Comparison of ENCODE assay signal across 20 cellular contexts in the genomic region with DNA sequence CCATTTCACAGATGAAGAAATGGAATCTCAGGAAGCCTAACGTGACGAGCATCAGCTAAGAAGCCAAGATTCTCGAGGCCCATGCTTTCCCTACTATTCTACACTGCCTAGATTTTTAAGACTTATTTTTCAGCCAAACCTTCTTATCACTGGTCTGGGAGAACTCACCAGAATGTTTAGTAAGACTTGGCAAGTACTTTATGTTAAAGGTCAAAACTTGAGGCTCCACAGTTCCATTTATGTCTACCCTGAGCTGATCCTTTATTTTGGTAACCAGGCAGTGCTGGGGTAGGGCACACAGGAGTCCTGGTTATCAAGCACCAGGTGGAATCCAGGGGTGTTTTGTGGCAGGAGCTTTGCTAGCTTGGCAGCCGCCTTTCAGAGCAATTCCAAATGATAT. TPM values are rescaled to one million over a fixed set of nuclear protein-coding genes. Genes with fewer than 3 reads are reported as not detected.
DNase-seq lines count a peak whose midpoint lies in the region; ATAC-seq and TF ChIP-seq lines count a peak whose summit lies in the region.
"Had no signal": no experiment of that assay in that cellular context is flagged by ENCODE, and none has a peak within 500 bp of the region (broad histone marks: within the 10 kb centered on the region; RNA-seq: fewer than 3 reads in every experiment).

No MANE protein-coding gene starts in this region.

- no peak for TF ChIP-seq POLR2A in prostate gland (IDR thresholded peaks at IDR 0.05)

- intact Hi-C loops in prostate gland (cut with DNase I) (no loop called here), upper lobe of right lung (cut with DNase I) (no loop called here)

- H3K4me3 Mint-ChIP-seq in effector memory CD8-positive, alpha-beta T cell, result no peak overlapping the region
- H3K4me3 Mint-ChIP-seq: stimulated activated naive B cell treated with anti-CD40 and anti-IgM and Interleukin-4, amounts not matched to agents 10 μg/mL and 1 μg/mL and 100 μg/mL, for 72 hours; T-helper 2 cell treated with Interferon-gamma antibody and Interleukin-4, amounts not matched to agents 5 μg/mL and 100 μg/mL, for 36 hours had no signal

- H3K4me1 Mint-ChIP-seq in effector memory CD8-positive, alpha-beta T cell (ENCODE audit: low read depth in 2 of 2), result no peaks in the 10 kb centered on the region
- H3K4me1 Mint-ChIP-seq: stimulated activated naive B cell treated with anti-CD40 and anti-IgM and Interleukin-4, amounts not matched to agents 10 μg/mL and 1 μg/mL and 100 μg/mL, for 72 hours had no signal

- no peak for ATAC-seq in upper lobe of right lung
- no peak for ATAC-seq in effector memory CD8-positive, alpha-beta T cell (replicated peaks)
- ATAC-seq in GM21526 (IDR thresholded peaks at IDR 0.05; ENCODE audit: low FRiP score, unreplicated experiment), result no peak
- ATAC-seq: stimulated activated naive B cell treated with anti-CD40 and anti-IgM and Interleukin-4, amounts not matched to agents 10 μg/mL and 1 μg/mL and 100 μg/mL, for 72 hours had no signal

- H3K27me3 Mint-ChIP-seq in effector memory CD8-positive, alpha-beta T cell, result peaks cover 27 to 95% of the 10 kb centered on the region in 2 donors

- no peaks in the 10 kb centered on the region for H3K4me1 ChIP-seq in prostate gland (replicated peaks)
- H3K4me1 ChIP-seq in upper lobe of right lung, result peaks cover 61% of the 10 kb centered on the region

- H3K36me3 ChIP-seq in prostate gland (no peaks in the 10 kb centered on the region), upper lobe of right lung (no peaks in the 10 kb centered on the region)
- H3K36me3 ChIP-seq: cardiac muscle cell had no signal

- H3K27ac Mint-ChIP-seq in effector memory CD8-positive, alpha-beta T cell, result no peak overlapping the region
- H3K27ac Mint-ChIP-seq: stimulated activated naive B cell treated with anti-CD40 and anti-IgM and Interleukin-4, amounts not matched to agents 10 μg/mL and 1 μg/mL and 100 μg/mL, for 72 hours; T-helper 2 cell treated with Interferon-gamma antibody and Interleukin-4, amounts not matched to agents 5 μg/mL and 100 μg/mL, for 36 hours had no signal

- no peak for TF ChIP-seq CTCF in fibroblast of pulmonary artery (IDR thresholded peaks at IDR 0.05; ENCODE audit: low read length, missing control alignments)
- TF ChIP-seq CTCF in prostate gland (IDR thresholded peaks at IDR 0.05), result no peak
- no peak for TF ChIP-seq CTCF in upper lobe of right lung (IDR thresholded peaks at IDR 0.05)

- no peaks in the 10 kb centered on the region for H3K9me3 Mint-ChIP-seq in effector memory CD8-positive, alpha-beta T cell
- H3K9me3 Mint-ChIP-seq: stimulated activated naive B cell treated with anti-CD40 and anti-IgM and Interleukin-4, amounts not matched to agents 10 μg/mL and 1 μg/mL and 100 μg/mL, for 72 hours; T-helper 2 cell treated with Interferon-gamma antibody and Interleukin-4, amounts not matched to agents 5 μg/mL and 100 μg/mL, for 36 hours had no signal

- DNase-seq in fibroblast of pulmonary artery (ENCODE audit: low read depth) (peak; percentile 82), iris pigment epithelial cell (ENCODE audit: low read depth) (peak; percentile 59), prostate gland (ENCODE audit: low spot score) (no peak), upper lobe of right lung (no peak), NCI-H2107 (lab: John Stamatoyannopoulos, UW) (no peak), NCI-H2196 treated with DMSO at 0.1 percent for 48 hours (lab: John Stamatoyannopoulos, UW; ENCODE audit: unreplicated experiment) (no peak)
- DNase-seq in effector memory CD8-positive, alpha-beta T cell, result no peak
- DNase-seq: activated CD8-positive, alpha-beta memory T cell treated with anti-CD3 and anti-CD28 coated beads, Interleukin-2, amount 50 U/mL, for 48 hours; activated effector memory CD4-positive, alpha-beta T cell treated with Interleukin-2 at 50 U/mL for 16 hours; BE2C; Caco-2; HCEC 1CT; NCI-H1105; NCI-H524; occipital lobe; stimulated activated naive B cell treated with anti-CD40 and anti-IgM and Interleukin-4, amounts not matched to agents 10 μg/mL and 1 μg/mL and 100 μg/mL, for 72 hours had no signal

- H3K27ac ChIP-seq in prostate gland (peak overlapping the region; percentile 31 to 44), upper lobe of right lung (peak overlapping the region; percentile 56)
- H3K27ac ChIP-seq: cardiac muscle cell, SK-N-MC had no signal

- H3K9me3 ChIP-seq in prostate gland (no peaks in the 10 kb centered on the region), upper lobe of right lung (no peaks in the 10 kb centered on the region)
- H3K9me3 ChIP-seq: BE2C, Caco-2 had no signal

- H3K4me3 ChIP-seq in fibroblast of pulmonary artery (replicated peaks; ENCODE audit: low read depth, low read length) (no peak overlapping the region), prostate gland (no peak overlapping the region), upper lobe of right lung (no peak overlapping the region)
- H3K4me3 ChIP-seq: cardiac muscle cell, SK-N-MC had no signal

- whole genome bisulfite sequencing in prostate gland, result 72% methylated on average over 4 of the region's 4 CpGs

- no peaks in the 10 kb centered on the region for H3K27me3 ChIP-seq in prostate gland (replicated peaks; ENCODE audit: insufficient read depth)
- H3K27me3 ChIP-seq in upper lobe of right lung, result no peaks in the 10 kb centered on the region
- H3K27me3 ChIP-seq: BE2C, cardiac muscle cell had no signal

- no peaks in the 10 kb centered on the region for H3K36me3 Mint-ChIP-seq in effector memory CD8-positive, alpha-beta T cell (ENCODE audit: insufficient read depth)
- H3K36me3 Mint-ChIP-seq: stimulated activated naive B cell treated with anti-CD40 and anti-IgM and Interleukin-4, amounts not matched to agents 10 μg/mL and 1 μg/mL and 100 μg/mL, for 72 hours had no signal

RNA-seq across cellular contexts. Expression of a gene that starts 16.8 kb away (rescaled TPM):
- total RNA-seq in prostate gland, result 1 to 10 TPM; 7.3 to 8.9 TPM
- total RNA-seq in upper lobe of right lung, result 98.5 TPM

Comparison
In these comparisons a context has a peak if more than half of its experiments do, and no peak if none do; other contexts are left out.
1. DNase-seq: peak in fibroblast of pulmonary artery (single experiment) and iris pigment epithelial cell (single experiment); none in prostate gland (single experiment), upper lobe of right lung (single experiment), NCI-H2107 (single experiment), effector memory CD8-positive, alpha-beta T cell (0 of 3) and NCI-H2196 treated with DMSO at 0.1 percent for 48 hours (single experiment).
2. RNA of a gene that starts 16.8 kb away (total RNA-seq): 98.5 TPM in upper lobe of right lung (single experiment); 7.3 to 8.9 TPM in prostate gland; every median in the first group is over 10 times any median in the second.